In genomic region chr20:47352332-47353223, GRCh38 we compare ENCODE assay signal across 7 cellular contexts. TPM values are rescaled to one million over a fixed set of nuclear protein-coding genes. Genes with fewer than 3 reads are reported as not detected.
DNase-seq lines count a peak whose midpoint lies in the region; ATAC-seq and TF ChIP-seq lines count a peak whose summit lies in the region.

No MANE protein-coding gene starts in this region.

- peak overlapping the region in 2 of 3 donors; percentile 41 to 87 for H3K4me3 Mint-ChIP-seq in T-cell

- CTCF ChIA-PET in T-cell (lab: Charles Lee) = interaction anchor here (0.5 to 1.4 kb wide), 4 partner anchors 9 to 79 kb away, joined by 3 to 6 read pairs (median 4); no protein-coding TSS in a partner anchor

- peak overlapping the region in 1 of 2 donors; percentile 12 for H3K27ac Mint-ChIP-seq in T-cell

- 0 out of 2 replicates have a peak, but pooled peaks cover 6% of the 10 kb centered on the region for H3K36me3 ChIP-seq in HUES64 (ENCODE audit: insufficient read depth, low read length)
- H3K36me3 ChIP-seq in gastroesophageal sphincter = no peaks in the 10 kb centered on the region

- no peaks in the 10 kb centered on the region for H3K9me3 Mint-ChIP-seq in T-cell

- DNase-seq in T-cell = no peak
- peak; percentile 66 for DNase-seq in sciatic nerve (ENCODE audit: low spot score)
- DNase-seq in SHP77 treated with DMSO at 0.1 percent for 48 hours (lab: John Stamatoyannopoulos, UW) = no peak

- H3K27me3 ChIP-seq in HUES64 (ENCODE audit: insufficient read depth, low read length) (no peaks in the 10 kb centered on the region), gastroesophageal sphincter (no peaks in the 10 kb centered on the region)

- H3K9ac ChIP-seq in HUES64 (ENCODE audit: low read depth, low read length) = peak overlapping the region; percentile 72

- TF ChIP-seq EP300 in gastroesophageal sphincter (IDR thresholded peaks at IDR 0.05) = no peak

- no peak for TF ChIP-seq CTCF in gastroesophageal sphincter (IDR thresholded peaks at IDR 0.05)

- peaks cover 14% of the 10 kb centered on the region for H3K36me3 Mint-ChIP-seq in T-cell

- no peaks in the 10 kb centered on the region for H3K27me3 Mint-ChIP-seq in T-cell

- 65% methylated on average over 13 of the region's 13 CpGs for WGBS in HUES64
- WGBS in gastroesophageal sphincter (ENCODE audit: low coverage in 1 of 2), 2 donors = 36 to 37% methylated on average over 6 to 7 of the region's 13 CpGs

- TF ChIP-seq POLR2A in gastroesophageal sphincter (IDR thresholded peaks at IDR 0.05) = peak; percentile 9 to 13

- H3K4me3 ChIP-seq in HUES64 (ENCODE audit: low read length) (peak overlapping the region; percentile 10; the same call in 1 of the 2 replicates), gastroesophageal sphincter (peak overlapping the region in 1 of 2 donors; percentile 40)

- POLR2A ChIA-PET in T-cell (lab: Charles Lee) = interaction anchor here in 1 of 2 donors (0.5 kb wide), 1 partner anchor 104 kb away, joined by 4 read pairs; no protein-coding TSS in a partner anchor

- H3K27ac ChIP-seq in HUES64 (ENCODE audit: low read depth, low read length) (peak overlapping the region; percentile 99), gastroesophageal sphincter (peak overlapping the region; percentile 86 to 100 (median 100))

- H3K9me3 ChIP-seq in HUES64 (ENCODE audit: insufficient read depth, low read depth, low read length) (no peaks in the 10 kb centered on the region), gastroesophageal sphincter (no peaks in the 10 kb centered on the region)

- intact Hi-C loops in sciatic nerve (cut with DNase I) = no loop called here

- H3K4me1 ChIP-seq in HUES64 (ENCODE audit: insufficient read depth, low read length) (peaks cover 97% of the 10 kb centered on the region), gastroesophageal sphincter (peaks cover 47 to 100% (median 61%) of the 10 kb centered on the region in 3 donors)

- peaks cover 17 to 41% (median 18%) of the 10 kb centered on the region in 3 donors for H3K4me1 Mint-ChIP-seq in T-cell

- ATAC-seq in T-cell (replicated peaks in 1 of 4) = no peak
- ATAC-seq in gastroesophageal sphincter = no peak
- no peak for ATAC-seq in sciatic nerve
- no peak for ATAC-seq in HG03439 (IDR thresholded peaks at IDR 0.05; ENCODE audit: unreplicated experiment)
- no peak for ATAC-seq in GM18907 (IDR thresholded peaks at IDR 0.05; ENCODE audit: unreplicated experiment)

RNA-seq across cellular contexts. Expression of gene ZMYND8, which starts 3.9 kb away (rescaled TPM):
- polyA plus RNA-seq in HUES64 (2013, experiment 1 of 2) = 61.7 TPM
- polyA plus RNA-seq in HUES64 (2013, experiment 2 of 2) = 67.8 TPM
- total RNA-seq in T-cell (10 to 100 TPM; 39.6 to 68.9 (median 43.6) TPM), gastroesophageal sphincter (10 to 100 TPM; 32.2 to 78.9 (median 54.4) TPM), sciatic nerve (49.3 TPM)
